ENCODE assay signal across 8 cellular contexts in the genomic region with DNA sequence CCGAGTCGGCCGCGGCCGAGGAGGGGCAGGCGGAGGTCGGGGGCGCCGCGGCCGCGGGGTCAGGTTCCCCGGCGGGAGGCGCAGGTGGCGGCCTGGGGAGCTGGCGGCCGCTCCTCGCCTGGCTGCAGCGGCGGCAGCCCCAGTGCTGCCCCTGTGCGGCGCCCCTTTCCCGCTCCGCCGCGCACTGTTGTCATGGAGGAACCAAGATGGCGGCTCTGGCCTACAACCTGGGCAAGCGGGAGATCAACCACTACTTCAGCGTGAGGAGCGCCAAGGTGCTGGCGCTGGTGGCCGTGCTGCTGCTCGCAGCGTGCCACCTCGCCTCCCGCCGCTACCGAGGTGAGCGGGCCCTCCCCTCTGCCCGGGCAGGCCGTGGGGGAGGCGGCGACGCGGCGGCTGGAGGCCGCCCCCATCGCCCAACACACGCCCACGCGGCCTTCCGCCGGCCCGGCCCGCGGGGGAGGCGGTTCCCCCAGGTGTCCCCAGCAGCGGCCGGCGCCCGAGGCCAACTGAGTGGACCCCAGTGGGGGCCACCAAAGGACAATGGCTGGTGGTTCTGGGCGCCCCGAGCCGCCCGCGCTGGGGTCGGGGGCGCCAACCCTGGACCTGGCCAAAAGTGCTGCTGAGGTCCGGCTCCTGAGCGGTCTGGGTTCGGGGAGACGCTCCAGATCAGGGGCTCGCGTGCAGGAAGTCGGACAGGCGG. TPM values are rescaled to one million over a fixed set of nuclear protein-coding genes. Genes with fewer than 3 reads are reported as not detected.
A peak's percentile ranks its signal among the peaks of the same experiment; 100 is the strongest.
DNase-seq lines count a peak whose midpoint lies in the region; ATAC-seq and TF ChIP-seq lines count a peak whose summit lies in the region.

No MANE protein-coding gene starts in this region.

- POLR2A ChIA-PET in Panc1 (lab: Charles Lee) = no interaction called here

- no peaks in the 10 kb centered on the region for H3K27me3 Mint-ChIP-seq in activated T-helper 17 cell treated with anti-CD3 and anti-CD28 coated beads, Interleukin-2, amount 50 U/mL, for 72 hours
- H3K27me3 Mint-ChIP-seq in nephron (ENCODE audit: low read depth) = no peaks in the 10 kb centered on the region

- DNase-seq in DND-41 (peak; percentile 68), HuH-7.5 (ENCODE audit: low spot score) (peak; percentile 71), Panc1 (ENCODE audit: low read depth, low spot score) (no peak), fibroblast of peridontal ligament (ENCODE audit: extremely low read depth) (peak; percentile 61), stomach (peak; percentile 72)

- H3K27me3 ChIP-seq in DND-41 (ENCODE audit: insufficient read depth, low read length, poor library complexity) = no peaks in the 10 kb centered on the region
- H3K27me3 ChIP-seq in Panc1 (ENCODE audit: control insufficient read depth, insufficient read depth, low read length) = no peaks in the 10 kb centered on the region
- no peaks in the 10 kb centered on the region for H3K27me3 ChIP-seq in stomach

- WGBS in stomach, 5 donors = 0 to 1% (median 0%) methylated on average over 23 to 77 of the region's 77 CpGs

- H4K20me1 ChIP-seq in DND-41 (ENCODE audit: insufficient read depth, low read length) = peaks cover 18% of the 10 kb centered on the region; the same call in 1 of the 2 replicates

- peak overlapping the region; percentile 99 for H3K27ac ChIP-seq in DND-41 (ENCODE audit: low read length)
- peak overlapping the region; percentile 83 for H3K27ac ChIP-seq in Panc1 (ENCODE audit: low read length)
- peak overlapping the region; percentile 91 to 96 (median 95) for H3K27ac ChIP-seq in stomach

- H3K4me1 ChIP-seq in DND-41 (ENCODE audit: insufficient read depth, low read length) = peaks cover 43% of the 10 kb centered on the region
- H3K4me1 ChIP-seq in Panc1 (ENCODE audit: control insufficient read depth, insufficient read depth, low read length) = peaks cover 25% of the 10 kb centered on the region
- H3K4me1 ChIP-seq in stomach = peaks cover 4 to 55% (median 36%) of the 10 kb centered on the region in 4 donors

- TF ChIP-seq EP300 in stomach (IDR thresholded peaks at IDR 0.05) = no peak

- intact Hi-C loops in Panc1 (cut with micrococcal nuclease; ENCODE audit: unreplicated experiment) = no loop called here
- intact Hi-C loops in stomach (cut with DNase I; ENCODE audit: low total_unique reads) = no loop called here

- peaks cover 16% of the 10 kb centered on the region for H3K36me3 Mint-ChIP-seq in activated T-helper 17 cell treated with anti-CD3 and anti-CD28 coated beads, Interleukin-2, amount 50 U/mL, for 72 hours (ENCODE audit: low read depth)
- H3K36me3 Mint-ChIP-seq in nephron (ENCODE audit: low read depth) = no peaks in the 10 kb centered on the region

- peak overlapping the region; percentile 98 for H3K4me2 ChIP-seq in DND-41 (ENCODE audit: insufficient read depth, low read length)

- BruUV-seq in Panc1 (replicated peaks; lab: Mats Ljungman, UMichigan) = no TSS peak

- peak; percentile 75 for ATAC-seq in DND-41 (ENCODE audit: insufficient read depth, low read depth)
- ATAC-seq in GM21529 (IDR thresholded peaks at IDR 0.05; ENCODE audit: unreplicated experiment) = peak; percentile 70
- peak; percentile 94 for ATAC-seq in Panc1
- ATAC-seq in activated T-helper 17 cell treated with anti-CD3 and anti-CD28 coated beads, Interleukin-2, amount 50 U/mL, for 72 hours (replicated peaks) = peak; percentile 77

- H3K27ac Mint-ChIP-seq in activated T-helper 17 cell treated with anti-CD3 and anti-CD28 coated beads, Interleukin-2, amount 50 U/mL, for 72 hours = peak overlapping the region; percentile 92
- peak overlapping the region in 2 of 3 experiments; percentile 91 to 97 for H3K27ac Mint-ChIP-seq in nephron

- H3K4me1 Mint-ChIP-seq in activated T-helper 17 cell treated with anti-CD3 and anti-CD28 coated beads, Interleukin-2, amount 50 U/mL, for 72 hours = peaks cover 38% of the 10 kb centered on the region
- peaks cover 40% of the 10 kb centered on the region for H3K4me1 Mint-ChIP-seq in nephron

- in situ Hi-C loops in Panc1 (cut with HindIII; ENCODE audit: low pct_unique_long_range_greater_than_20kb, low sequenced_read_pairs) = no loop called here

- H3K9me3 ChIP-seq in DND-41 (ENCODE audit: insufficient read depth, low read length, severe bottlenecking) (no peaks in the 10 kb centered on the region), Panc1 (ENCODE audit: control insufficient read depth, insufficient read depth, low read depth, low read length) (no peaks in the 10 kb centered on the region), stomach (no peaks in the 10 kb centered on the region)

- H3K36me3 ChIP-seq in DND-41 (ENCODE audit: insufficient read depth, low read length) (peaks cover 15% of the 10 kb centered on the region), Panc1 (ENCODE audit: control insufficient read depth, insufficient read depth, low read length) (no peaks in the 10 kb centered on the region), stomach (no peaks in the 10 kb centered on the region)

- TF ChIP-seq POLR2A in stomach (IDR thresholded peaks at IDR 0.05) = no peak

- H3K9me3 Mint-ChIP-seq in activated T-helper 17 cell treated with anti-CD3 and anti-CD28 coated beads, Interleukin-2, amount 50 U/mL, for 72 hours = no peaks in the 10 kb centered on the region
- H3K9me3 Mint-ChIP-seq in nephron = no peaks in the 10 kb centered on the region

- H2AFZ ChIP-seq in DND-41 (ENCODE audit: low read depth, low read length) = peak overlapping the region; percentile 100

- peak overlapping the region; percentile 91 for H3K4me3 Mint-ChIP-seq in activated T-helper 17 cell treated with anti-CD3 and anti-CD28 coated beads, Interleukin-2, amount 50 U/mL, for 72 hours
- H3K4me3 Mint-ChIP-seq in nephron = peak overlapping the region; percentile 89 to 91 (median 90)

- TF ChIP-seq CTCF in DND-41 (IDR thresholded peaks at IDR 0.05; ENCODE audit: borderline replicate concordance, extremely low read depth, low read length, poor library complexity, severe bottlenecking) (peak; percentile 42), Panc1 (IDR thresholded peaks at IDR 0.05) (peak; percentile 55), nephron (IDR thresholded peaks at IDR 0.05; ENCODE audit: unreplicated experiment in 3 of 3) (peak in 1 of 3 experiments; percentile 30), stomach (IDR thresholded peaks at IDR 0.05) (no peak)

- CTCF ChIA-PET in Panc1 (lab: Charles Lee) = no interaction called here

- H3K9ac ChIP-seq in DND-41 (ENCODE audit: low read depth, low read length) = peak overlapping the region; percentile 100

- H3K4me3 ChIP-seq in DND-41 (ENCODE audit: low read depth in 1 of 2, low read length in 2 of 2) (peak overlapping the region; percentile 73 to 94), Panc1 (ENCODE audit: low read depth in 2 of 2, low read length in 2 of 2) (peak overlapping the region; percentile 79 to 85), stomach (peak overlapping the region; percentile 75 to 93 (median 83))

- peaks cover 60% of the 10 kb centered on the region for H3K79me2 ChIP-seq in DND-41 (ENCODE audit: insufficient read depth, low read length)

RNA-seq across cellular contexts. Expression of gene CASD1, which starts 0.4 kb away (rescaled TPM):
- total RNA-seq in Panc1 (2021; ENCODE audit: unreplicated experiment) = 14.7 TPM
- polyA plus RNA-seq in Panc1 (2012; ENCODE audit: insufficient read length) = 10.6 TPM
- 10 to 100 TPM; 14.2 to 26.6 TPM for total RNA-seq in activated T-helper 17 cell treated with anti-CD3 and anti-CD28 coated beads, Interleukin-2, amount 50 U/mL, for 72 hours
- 10 to 100 TPM in 4 of 5 donors, 1 to 10 TPM in 1; 2.9 to 57.6 (median 33.0) TPM for total RNA-seq in stomach
- polyA plus RNA-seq in stomach = 10 to 100 TPM in 1 of 3 donors, 1 to 10 TPM in 2; 6.3 to 12.8 (median 8.6) TPM

Comparison
In these comparisons a context has a peak if more than half of its experiments do, and no peak if none do; other contexts are left out.
1. CTCF ChIP-seq: peak in DND-41 (single experiment) and Panc1 (single experiment); none in stomach (0 of 7).
2. Peak in every context shown above with its lines, with median percentiles within 50 percentile points of each other: ATAC-seq, H3K27ac ChIP-seq and H3K4me3 ChIP-seq.